1 cellular context compared by ENCODE assay signal in the genomic region with DNA sequence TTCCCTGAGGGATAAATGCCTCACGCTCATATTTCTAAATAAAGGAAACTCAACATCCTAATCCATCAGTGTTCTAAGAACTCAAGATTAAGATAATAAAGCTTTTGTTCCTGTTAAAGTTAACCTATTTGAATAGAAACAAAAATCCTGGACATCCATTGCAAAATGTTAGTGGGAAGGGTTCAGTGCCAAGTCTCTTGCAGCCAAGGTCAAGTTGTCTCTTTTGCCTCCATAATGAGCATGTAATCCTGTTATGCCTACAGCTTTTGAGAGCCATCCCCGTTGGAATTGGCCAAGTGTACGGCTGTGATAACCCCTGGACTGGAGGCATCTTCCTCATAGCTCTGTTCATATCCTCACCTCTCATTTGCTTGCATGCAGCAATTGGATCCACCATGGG.
TF ChIP-seq lines count a peak whose summit lies in the region.

No MANE protein-coding gene starts in this region.

TF ChIP-seq in IMR-90, 13 proteins besides CTCF, POLR2A, EP300 and RAD21 (continued from another document):
- TF ChIP-seq, protein P1, sequence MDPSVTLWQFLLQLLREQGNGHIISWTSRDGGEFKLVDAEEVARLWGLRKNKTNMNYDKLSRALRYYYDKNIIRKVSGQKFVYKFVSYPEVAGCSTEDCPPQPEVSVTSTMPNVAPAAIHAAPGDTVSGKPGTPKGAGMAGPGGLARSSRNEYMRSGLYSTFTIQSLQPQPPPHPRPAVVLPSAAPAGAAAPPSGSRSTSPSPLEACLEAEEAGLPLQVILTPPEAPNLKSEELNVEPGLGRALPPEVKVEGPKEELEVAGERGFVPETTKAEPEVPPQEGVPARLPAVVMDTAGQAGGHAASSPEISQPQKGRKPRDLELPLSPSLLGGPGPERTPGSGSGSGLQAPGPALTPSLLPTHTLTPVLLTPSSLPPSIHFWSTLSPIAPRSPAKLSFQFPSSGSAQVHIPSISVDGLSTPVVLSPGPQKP (IDR thresholded peaks at IDR 0.05; ENCODE audit: borderline replicate concordance, low read depth, low read length): no peak
- TF ChIP-seq MAFK (IDR thresholded peaks at IDR 0.05; ENCODE audit: low read depth, low read length) (no peak), NFE2L2 (IDR thresholded peaks at IDR 0.05; ENCODE audit: low read depth, low read length) (no peak), MAZ (IDR thresholded peaks at IDR 0.05; ENCODE audit: borderline replicate concordance, low read depth, low read length) (no peak)
- TF ChIP-seq, protein P2, sequence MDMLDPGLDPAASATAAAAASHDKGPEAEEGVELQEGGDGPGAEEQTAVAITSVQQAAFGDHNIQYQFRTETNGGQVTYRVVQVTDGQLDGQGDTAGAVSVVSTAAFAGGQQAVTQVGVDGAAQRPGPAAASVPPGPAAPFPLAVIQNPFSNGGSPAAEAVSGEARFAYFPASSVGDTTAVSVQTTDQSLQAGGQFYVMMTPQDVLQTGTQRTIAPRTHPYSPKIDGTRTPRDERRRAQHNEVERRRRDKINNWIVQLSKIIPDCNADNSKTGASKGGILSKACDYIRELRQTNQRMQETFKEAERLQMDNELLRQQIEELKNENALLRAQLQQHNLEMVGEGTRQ (IDR thresholded peaks at IDR 0.05; ENCODE audit: low read depth, low read length): no peak
